2 cellular contexts compared by ENCODE assay signal in the genomic region with DNA sequence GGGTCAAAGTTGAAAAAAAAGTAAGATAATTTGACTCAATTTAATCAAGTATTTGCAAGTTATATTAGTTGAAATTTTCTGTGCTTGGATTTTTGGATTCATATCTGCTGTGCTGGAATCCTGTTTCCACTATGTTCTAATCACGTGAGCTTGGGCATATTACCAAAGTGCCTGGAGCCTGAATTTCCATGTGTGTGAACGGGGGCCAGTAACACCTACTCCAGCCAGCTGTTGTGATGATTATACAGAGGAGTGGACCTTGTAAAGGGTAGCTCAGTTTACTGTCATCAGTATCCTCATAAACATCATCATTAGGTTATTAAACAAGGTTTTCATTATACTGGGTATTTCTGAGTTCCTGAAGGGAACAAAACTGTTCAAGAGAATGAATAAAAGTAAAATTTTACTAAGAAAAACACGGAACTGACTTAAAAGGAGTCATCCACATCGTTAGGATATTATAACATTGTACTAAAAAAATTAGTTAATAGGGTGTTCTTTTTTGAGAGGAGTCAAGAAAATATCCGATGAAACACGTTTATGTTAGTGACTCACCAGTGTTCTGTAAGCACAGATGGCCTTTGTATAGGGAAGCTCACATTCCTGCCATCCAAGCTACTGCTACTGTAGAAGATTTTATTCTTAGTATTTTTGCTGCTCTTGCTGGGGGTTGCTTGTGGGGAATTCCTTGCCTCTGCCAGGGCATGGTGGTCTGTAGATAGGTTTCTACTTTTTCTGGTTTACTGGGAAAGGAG.
TF ChIP-seq lines count a peak whose summit lies in the region.

No MANE protein-coding gene starts in this region.

TF ChIP-seq in H1, 55 proteins besides CTCF, POLR2A, EP300 and RAD21:
- no peak for TF ChIP-seq TAF7 (optimal IDR thresholded peaks at IDR 0.05; ENCODE audit: borderline replicate concordance, low read depth, low read length)
- 0 out of 2 replicates have a peak, but pooled peaks have one; percentile 29 for TF ChIP-seq TEAD4 (IDR thresholded peaks at IDR 0.05; ENCODE audit: low read depth, low read length)
- no peak for TF ChIP-seq SP2 (IDR thresholded peaks at IDR 0.05; ENCODE audit: low read length)

TF ChIP-seq in HepG2, 621 proteins besides CTCF, POLR2A, EP300 and RAD21:
- no peak for TF ChIP-seq RORA (CRISPR knock-in tag; IDR thresholded peaks at IDR 0.05)
- no peak for TF ChIP-seq RXRA (CRISPR knock-in tag; IDR thresholded peaks at IDR 0.05)
- TF ChIP-seq ZNF567 (CRISPR knock-in tag; IDR thresholded peaks at IDR 0.05; ENCODE audit: borderline replicate concordance): no peak
- TF ChIP-seq HOXA5 (CRISPR knock-in tag; IDR thresholded peaks at IDR 0.05): no peak
TF ChIP-seq in HepG2: peak in this region for 0.
